Comparison of ENCODE assay signal across 8 cellular contexts in genomic region chr22:50170453-50171318, GRCh38. TPM values are rescaled to one million over a fixed set of nuclear protein-coding genes. Genes with fewer than 3 reads are reported as not detected.
DNase-seq lines count a peak whose midpoint lies in the region; ATAC-seq and TF ChIP-seq lines count a peak whose summit lies in the region.

A gene with protein sequence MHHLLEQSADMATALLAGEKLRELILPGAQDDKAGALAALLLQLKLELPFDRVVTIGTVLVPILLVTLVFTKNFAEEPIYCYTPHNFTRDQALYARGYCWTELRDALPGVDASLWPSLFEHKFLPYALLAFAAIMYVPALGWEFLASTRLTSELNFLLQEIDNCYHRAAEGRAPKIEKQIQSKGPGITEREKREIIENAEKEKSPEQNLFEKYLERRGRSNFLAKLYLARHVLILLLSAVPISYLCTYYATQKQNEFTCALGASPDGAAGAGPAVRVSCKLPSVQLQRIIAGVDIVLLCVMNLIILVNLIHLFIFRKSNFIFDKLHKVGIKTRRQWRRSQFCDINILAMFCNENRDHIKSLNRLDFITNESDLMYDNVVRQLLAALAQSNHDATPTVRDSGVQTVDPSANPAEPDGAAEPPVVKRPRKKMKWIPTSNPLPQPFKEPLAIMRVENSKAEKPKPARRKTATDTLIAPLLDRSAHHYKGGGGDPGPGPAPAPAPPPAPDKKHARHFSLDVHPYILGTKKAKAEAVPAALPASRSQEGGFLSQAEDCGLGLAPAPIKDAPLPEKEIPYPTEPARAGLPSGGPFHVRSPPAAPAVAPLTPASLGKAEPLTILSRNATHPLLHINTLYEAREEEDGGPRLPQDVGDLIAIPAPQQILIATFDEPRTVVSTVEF (plus strand): TSS chr22:50170731. CDS start chr22:50170731, 0 bp downstream.

- H3K36me3 ChIP-seq in ACC112 (ENCODE audit: insufficient read depth, low read length) (no peaks in the 10 kb centered on the region), HEK293 (ENCODE audit: control insufficient read depth in 2 of 2, insufficient read depth in 1 of 2, low read length in 2 of 2) (no peaks in the 10 kb centered on the region), mammary epithelial cell (ENCODE audit: insufficient read depth, low read length) (no peaks in the 10 kb centered on the region)

- ATAC-seq in naive thymus-derived CD8-positive, alpha-beta T cell, result peak in 1 of 2 donors; percentile 33

- no peak for TF ChIP-seq CTCF in HEK293 (tag by site-specific recombination; IDR thresholded peaks at IDR 0.05)
- TF ChIP-seq CTCF in mammary epithelial cell (conservative IDR thresholded peaks at IDR 0.05 in 1 of 2, IDR thresholded peaks at IDR 0.05 in 1 of 2; ENCODE audit: extremely low read depth in 1 of 2, insufficient read depth in 1 of 2, low read depth in 1 of 2, low read length in 2 of 2), result no peak

- no peak within 1 kb of the TSS for H3K27ac ChIP-seq in ACC112 (ENCODE audit: low read depth, low read length)
- no peak within 1 kb of the TSS for H3K27ac ChIP-seq in HEK293 (ENCODE audit: extremely low read depth, low read depth, low read length)
- no peak within 1 kb of the TSS for H3K27ac ChIP-seq in mammary epithelial cell (ENCODE audit: insufficient read depth, low read depth, low read length)

- no peaks in the 10 kb centered on the region for H3K4me1 ChIP-seq in ACC112 (ENCODE audit: control insufficient read depth, insufficient read depth, low read length, unreplicated experiment)
- H3K4me1 ChIP-seq in HEK293 (ENCODE audit: control insufficient read depth, insufficient read depth, low read length), result no peaks in the 10 kb centered on the region
- H3K4me1 ChIP-seq in mammary epithelial cell (ENCODE audit: insufficient read depth, low read length), result no peaks in the 10 kb centered on the region

- in situ Hi-C loops in mammary epithelial cell (cut with MboI; ENCODE audit: low sequenced_read_pairs in 2 of 2), result no loop called here

- dilution Hi-C loops in mammary epithelial cell (cut with HindIII; ENCODE audit: low sequenced_read_pairs), result no loop called here

- POLR2A ChIA-PET in HEK293 (lab: Yijun Ruan, JAX), result interaction anchor here (0.7 kb wide), 1 partner anchor 20 kb away, joined by 3 read pairs; no protein-coding TSS in a partner anchor
- POLR2A ChIA-PET in naive thymus-derived CD8-positive, alpha-beta T cell (lab: Charles Lee), result interaction anchor here (1.2 kb wide), 1 partner anchor 10 kb away, joined by 4 read pairs; no protein-coding TSS in a partner anchor

- H3K9me3 ChIP-seq in HEK293 (ENCODE audit: control insufficient read depth, insufficient read depth, low read depth, low read length), result no peaks in the 10 kb centered on the region
- no peaks in the 10 kb centered on the region for H3K9me3 ChIP-seq in mammary epithelial cell (replicated peaks; ENCODE audit: insufficient read depth, low read length)

- peaks cover 2 to 18% (median 9%) of the 10 kb centered on the region in 4 donors for H3K4me1 Mint-ChIP-seq in naive thymus-derived CD8-positive, alpha-beta T cell

- peak within 1 kb of the TSS; percentile 83 for H3K4me2 ChIP-seq in mammary epithelial cell (ENCODE audit: insufficient read depth, low read depth, low read length)

- peaks cover 0 to 1% (median 0%) of the 10 kb centered on the region in 9 donors for H3K9me3 Mint-ChIP-seq in naive thymus-derived CD8-positive, alpha-beta T cell

- CTCF ChIA-PET in HEK293 (lab: Yijun Ruan, JAX), result no interaction called here
- CTCF ChIA-PET in mammary epithelial cell (lab: Charles Lee; ENCODE audit: low non-redundant PET), result no interaction called here

- peaks cover 0 to 7% (median 0%) of the 10 kb centered on the region in 3 donors for H3K36me3 Mint-ChIP-seq in naive thymus-derived CD8-positive, alpha-beta T cell

- BruUV-seq in mammary epithelial cell (replicated peaks; lab: Mats Ljungman, UMichigan), result no TSS peak

- H4K20me1 ChIP-seq in mammary epithelial cell (ENCODE audit: insufficient read depth, low read length), result no peaks in the 10 kb centered on the region

- H3K9ac ChIP-seq in mammary epithelial cell (ENCODE audit: insufficient read depth, low read length), result no peak within 1 kb of the TSS

- H3K27me3 ChIP-seq in ACC112 (ENCODE audit: insufficient read depth, low read length) (no peaks in the 10 kb centered on the region), mammary epithelial cell (ENCODE audit: insufficient read depth, low read length) (peaks cover 6% of the 10 kb centered on the region)

- DNase-seq in mammary epithelial cell (no peak), NCI-H774 (lab: John Stamatoyannopoulos, UW) (no peak), SW 1271 (lab: John Stamatoyannopoulos, UW) (no peak), NOMO-1 treated with dmso at 0.1 percent for 144 hours (lab: John Stamatoyannopoulos, UW; ENCODE audit: unreplicated experiment) (no peak)
- DNase-seq in naive thymus-derived CD8-positive, alpha-beta T cell, result no peak
- no peak for DNase-seq in activated CD4-positive, CD25-positive, alpha-beta regulatory T cell (lab: John Stamatoyannopoulos, UW)

- intact Hi-C loops in mammary epithelial cell (cut with micrococcal nuclease), result no loop called here

- H3K4me3 Mint-ChIP-seq in naive thymus-derived CD8-positive, alpha-beta T cell, result peak within 1 kb of the TSS; percentile 57 to 85 (median 74)

- H3K79me2 ChIP-seq in ACC112 (ENCODE audit: control insufficient read depth, insufficient read depth, low read length, unreplicated experiment) (no peaks in the 10 kb centered on the region), mammary epithelial cell (ENCODE audit: insufficient read depth, low read length) (no peaks in the 10 kb centered on the region)

- peaks cover 5 to 54% (median 35%) of the 10 kb centered on the region in 5 donors for H3K27me3 Mint-ChIP-seq in naive thymus-derived CD8-positive, alpha-beta T cell

- 38% methylated on average over 34 of the region's 105 CpGs for WGBS in mammary epithelial cell (ENCODE audit: low coverage, missing lambda C conversion rate)

- H3K4me3 ChIP-seq in ACC112 (ENCODE audit: low read depth, low read length), result peak within 1 kb of the TSS; percentile 71
- peak within 1 kb of the TSS; percentile 47 for H3K4me3 ChIP-seq in HEK293 (ENCODE audit: low read depth, low read length)
- peak within 1 kb of the TSS in 2 of 3 experiments; percentile 45 to 46 for H3K4me3 ChIP-seq in mammary epithelial cell (replicated peaks in 1 of 3; ENCODE audit: insufficient read depth in 1 of 3, low read depth in 2 of 3, low read length in 3 of 3)

- H2AFZ ChIP-seq in ACC112 (ENCODE audit: low read length, unreplicated experiment) (no peak within 1 kb of the TSS), mammary epithelial cell (ENCODE audit: low read depth, low read length) (peak within 1 kb of the TSS; percentile 39)

- H3K27ac Mint-ChIP-seq in naive thymus-derived CD8-positive, alpha-beta T cell, result peak within 1 kb of the TSS in 4 of 10 donors; percentile 5 to 88 (median 41)

TF ChIP-seq in HEK293, 187 proteins besides CTCF, POLR2A, EP300 and RAD21:
- no peak for TF ChIP-seq ZNF366 (tag by site-specific recombination; conservative IDR thresholded peaks at IDR 0.05)
- peak; percentile 38; the same call in 1 of the 2 replicates for TF ChIP-seq PBX3 (CRISPR knock-in tag; IDR thresholded peaks at IDR 0.05)
- peak; percentile 41 for TF ChIP-seq ZIC2 (tag by site-specific recombination; IDR thresholded peaks at IDR 0.05)
- TF ChIP-seq YY1 (tag by site-specific recombination; IDR thresholded peaks at IDR 0.05), result 0 out of 2 replicates have a peak, but pooled peaks have one; percentile 24
- TF ChIP-seq, protein P1, sequence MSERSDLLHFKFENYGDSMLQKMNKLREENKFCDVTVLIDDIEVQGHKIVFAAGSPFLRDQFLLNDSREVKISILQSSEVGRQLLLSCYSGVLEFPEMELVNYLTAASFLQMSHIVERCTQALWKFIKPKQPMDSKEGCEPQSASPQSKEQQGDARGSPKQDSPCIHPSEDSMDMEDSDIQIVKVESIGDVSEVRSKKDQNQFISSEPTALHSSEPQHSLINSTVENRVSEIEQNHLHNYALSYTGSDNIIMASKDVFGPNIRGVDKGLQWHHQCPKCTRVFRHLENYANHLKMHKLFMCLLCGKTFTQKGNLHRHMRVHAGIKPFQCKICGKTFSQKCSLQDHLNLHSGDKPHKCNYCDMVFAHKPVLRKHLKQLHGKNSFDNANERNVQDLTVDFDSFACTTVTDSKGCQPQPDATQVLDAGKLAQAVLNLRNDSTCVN (tag by site-specific recombination; optimal IDR thresholded peaks at IDR 0.05), result peak; percentile 42
- no peak for TF ChIP-seq ZNF548 (tag by site-specific recombination; IDR thresholded peaks at IDR 0.05)

RNA-seq across cellular contexts. Expression of the gene that starts here (rescaled TPM):
- 1 to 10 TPM in 1 of 2 donors, under 1 TPM in 1; 0.83 to 4.4 TPM for total RNA-seq in mammary epithelial cell
- polyA plus RNA-seq in mammary epithelial cell, result 1.8 TPM
- polyA minus RNA-seq in mammary epithelial cell, result 0.67 TPM
- total RNA-seq in naive thymus-derived CD8-positive, alpha-beta T cell, result under 1 TPM; 0.25 to 0.26 TPM
- not detected for polyA plus RNA-seq in naive thymus-derived CD8-positive, alpha-beta T cell
